8 cellular contexts compared by ENCODE assay signal in genomic region chr9:69173497-69173890, GRCh38. TPM values are rescaled to one million over a fixed set of nuclear protein-coding genes. Genes with fewer than 3 reads are reported as not detected.
DNase-seq lines count a peak whose midpoint lies in the region; ATAC-seq and TF ChIP-seq lines count a peak whose summit lies in the region.

No MANE protein-coding gene starts in this region.

- H4K20me1 ChIP-seq in PC-3 (ENCODE audit: low read length), result no peaks in the 10 kb centered on the region

- no peak for TF ChIP-seq CTCF in heart right ventricle (IDR thresholded peaks at IDR 0.05)
- no peak for TF ChIP-seq CTCF in PC-3 (conservative IDR thresholded peaks at IDR 0.05; ENCODE audit: low read depth, low read length)

- peaks cover 13% of the 10 kb centered on the region for H3F3A ChIP-seq in PC-3 (ENCODE audit: low read length, unreplicated experiment)

- H3K27ac Mint-ChIP-seq in T-helper 17 cell, result no peak overlapping the region

- H3K4me1 ChIP-seq in heart right ventricle (peaks cover 3 to 82% (median 52%) of the 10 kb centered on the region in 9 donors), subcutaneous abdominal adipose tissue (ENCODE audit: control insufficient read depth in 5 of 5, insufficient read depth in 5 of 5, low read length in 5 of 5) (peaks cover 9 to 60% (median 54%) of the 10 kb centered on the region in 5 donors), PC-3 (ENCODE audit: insufficient read depth, low read length) (peaks cover 91% of the 10 kb centered on the region)

- peaks cover 41% of the 10 kb centered on the region for H3K4me1 Mint-ChIP-seq in T-helper 17 cell

- H3K36me3 ChIP-seq in heart right ventricle (no peaks in the 10 kb centered on the region), subcutaneous abdominal adipose tissue (ENCODE audit: control insufficient read depth in 5 of 5, insufficient read depth in 5 of 5, low read length in 5 of 5) (no peaks in the 10 kb centered on the region), PC-3 (ENCODE audit: low read depth, low read length) (no peaks in the 10 kb centered on the region)

- no peak for DNase-seq in heart right ventricle
- DNase-seq in Right ventricle myocardium superior, result no peak
- no peak for DNase-seq in T-helper 17 cell
- DNase-seq in PC-3, result no peak
- no peak for DNase-seq in stimulated activated CD4-positive, alpha-beta T cell treated with anti-CD3 and anti-CD28 coated beads, Interleukin-12 subunit alpha, Interleukin-12 subunit beta, amount 100 ng/mL, for 4 hours

- no peak overlapping the region for H2AFZ ChIP-seq in PC-3 (ENCODE audit: low read length)

- peak overlapping the region; percentile 69 to 88 (median 82) for H3K4me3 ChIP-seq in heart right ventricle
- H3K4me3 ChIP-seq in iPS-11a (ENCODE audit: low read depth, low read length), result peak overlapping the region; percentile 52
- H3K4me3 ChIP-seq in subcutaneous abdominal adipose tissue (ENCODE audit: low read depth in 1 of 5, low read length in 5 of 5), result peak overlapping the region; percentile 57 to 96 (median 94)
- H3K4me3 ChIP-seq in PC-3 (ENCODE audit: low read length), result no peak overlapping the region

- no peak for ATAC-seq in heart right ventricle
- no peak for ATAC-seq in Right ventricle myocardium superior (ENCODE audit: poor library complexity)
- no peak for ATAC-seq in T-helper 17 cell
- ATAC-seq in GM18505 (IDR thresholded peaks at IDR 0.05; ENCODE audit: unreplicated experiment), result no peak
- no peak for ATAC-seq in PC-3

- CTCF ChIA-PET in PC-3 (lab: Charles Lee), result no interaction called here

- no TSS peak for BruUV-seq in PC-3 (replicated peaks; lab: Mats Ljungman, UMichigan)

- peak overlapping the region; percentile 85 for H3K4me3 Mint-ChIP-seq in T-helper 17 cell

- POLR2A ChIA-PET in PC-3 (lab: Charles Lee; ENCODE audit: unreplicated experiment), result no interaction called here

- 6% methylated on average over 17 of the region's 17 CpGs for WGBS in heart right ventricle, 2 donors

- H3K4me2 ChIP-seq in PC-3 (ENCODE audit: low read length), result no peak overlapping the region

- H3K9ac ChIP-seq in subcutaneous abdominal adipose tissue (ENCODE audit: low read length in 5 of 5) (peak overlapping the region in 4 of 5 donors; percentile 34 to 79 (median 68)), PC-3 (ENCODE audit: low read length) (no peak overlapping the region)

- no peaks in the 10 kb centered on the region for H3K27me3 ChIP-seq in heart right ventricle
- no peaks in the 10 kb centered on the region for H3K27me3 ChIP-seq in subcutaneous abdominal adipose tissue (ENCODE audit: control insufficient read depth in 5 of 5, insufficient read depth in 4 of 5, low read length in 5 of 5)
- H3K27me3 ChIP-seq in PC-3 (ENCODE audit: low read length), result no peaks in the 10 kb centered on the region

- peaks cover 6% of the 10 kb centered on the region for H3K36me3 Mint-ChIP-seq in T-helper 17 cell (ENCODE audit: low read depth)

- no peaks in the 10 kb centered on the region for H3K9me2 ChIP-seq in PC-3 (replicated peaks; ENCODE audit: low read length)

- TF ChIP-seq POLR2A in GM18505 (IDR thresholded peaks at IDR 0.05; ENCODE audit: borderline replicate concordance, extremely low read depth, insufficient read depth, insufficient read length), result no peak

- peaks cover 11% of the 10 kb centered on the region for H3K27me3 Mint-ChIP-seq in T-helper 17 cell

- H3K79me2 ChIP-seq in PC-3 (ENCODE audit: low read length), result peaks cover 62% of the 10 kb centered on the region

- intact Hi-C loops in heart right ventricle (cut with DNase I), result loop anchor here in 4 of 10 donors (5.0 kb wide), 2 partner anchors 41 to 51 kb away; no protein-coding TSS in a partner anchor
- intact Hi-C loops in Right ventricle myocardium superior (cut with DNase I), result no loop called here
- intact Hi-C loops in PC-3 (cut with micrococcal nuclease), result no loop called here

- peak overlapping the region; percentile 82 to 94 (median 89) for H3K27ac ChIP-seq in heart right ventricle
- H3K27ac ChIP-seq in subcutaneous abdominal adipose tissue (ENCODE audit: low read depth, low read length), result peak overlapping the region; percentile 98
- no peak overlapping the region for H3K27ac ChIP-seq in PC-3 (ENCODE audit: low read length)

- no peaks in the 10 kb centered on the region for H3K9me3 ChIP-seq in heart right ventricle
- H3K9me3 ChIP-seq in T-helper 17 cell (ENCODE audit: control insufficient read depth, low read length, poor library complexity, severe bottlenecking), result no peaks in the 10 kb centered on the region
- H3K9me3 ChIP-seq in subcutaneous abdominal adipose tissue (ENCODE audit: control insufficient read depth in 5 of 5, low read length in 5 of 5), result no peaks in the 10 kb centered on the region
- no peaks in the 10 kb centered on the region for H3K9me3 ChIP-seq in PC-3 (ENCODE audit: low read length)

RNA-seq across cellular contexts. Expression of gene TJP2, which starts 0.6 kb away (rescaled TPM):
- 100 to 1,000 TPM in 3 of 10 donors, 10 to 100 TPM in 7; 67.8 to 117 (median 87.4) TPM for total RNA-seq in heart right ventricle
- 10 to 100 TPM; 24.2 to 36.1 TPM for polyA plus RNA-seq in heart right ventricle
- total RNA-seq in Right ventricle myocardium superior, result 116 TPM
- 10 to 100 TPM; 21.1 to 30.2 TPM for total RNA-seq in T-helper 17 cell
- 106 and 124 TPM in 2 replicates for total RNA-seq in PC-3 (2014; rRNA removed)
